In genomic region chr12:25743679-25744078, GRCh38 we compare ENCODE assay signal across 20 cellular contexts.
DNase-seq lines count a peak whose midpoint lies in the region; FAIRE-seq and TF ChIP-seq lines count a peak whose summit lies in the region.
"Had no signal": no experiment of that assay in that cellular context is flagged by ENCODE, and none has a peak within 500 bp of the region (broad histone marks: within the 10 kb centered on the region; RNA-seq: fewer than 3 reads in every experiment).

No MANE protein-coding gene starts in this region.

- H3K36me3 ChIP-seq in A673 (ENCODE audit: insufficient read depth, low read length, poor library complexity, severe bottlenecking) (no peaks in the 10 kb centered on the region), adrenal gland (replicated peaks in 1 of 2) (no peaks in the 10 kb centered on the region)
- H3K36me3 ChIP-seq: BLaER1 treated with 17β-estradiol and CSF1 and Interleukin-3, amounts not matched to agents 10 nM and 100 nM; SJCRH30 had no signal

- H3K9me3 ChIP-seq in A673 (ENCODE audit: low read depth, low read length, poor library complexity, severe bottlenecking), result no peaks in the 10 kb centered on the region
- no peaks in the 10 kb centered on the region for H3K9me3 ChIP-seq in adrenal gland (replicated peaks in 1 of 3)
- H3K9me3 ChIP-seq: A549, SJCRH30 had no signal

- no TSS peak for BruUV-seq in A673 (replicated peaks; lab: Mats Ljungman, UMichigan)

- intact Hi-C loops in A673 (cut with micrococcal nuclease; ENCODE audit: unreplicated experiment), result no loop called here
- intact Hi-C loops in adrenal gland (cut with DNase I), result no loop called here

- peaks cover 4% of the 10 kb centered on the region for H3K36me3 Mint-ChIP-seq in glutamatergic neuron (ENCODE audit: unreplicated experiment)
- H3K36me3 Mint-ChIP-seq: CD8-positive, alpha-beta T cell had no signal

- H3K27ac Mint-ChIP-seq in glutamatergic neuron (ENCODE audit: unreplicated experiment), result peak overlapping the region; percentile 49
- H3K27ac Mint-ChIP-seq: CD8-positive, alpha-beta T cell had no signal

- CTCF ChIA-PET in A673 (lab: Charles Lee), result no interaction called here

- POLR2A ChIA-PET in A673 (lab: Charles Lee; ENCODE audit: low non-redundant PET), result interaction anchor here (0.6 kb wide), 1 partner anchor 359 kb away, joined by 8 read pairs; no protein-coding TSS in a partner anchor

- H3K27me3 ChIP-seq in A673 (replicated peaks; ENCODE audit: insufficient read depth, low read depth, low read length, poor library complexity) (no peaks in the 10 kb centered on the region), adrenal gland (no peaks in the 10 kb centered on the region)
- H3K27me3 ChIP-seq: BLaER1 treated with 17β-estradiol and CSF1 and Interleukin-3, amounts not matched to agents 10 nM and 100 nM; SJCRH30 had no signal

- no peaks in the 10 kb centered on the region for H3K9me3 Mint-ChIP-seq in glutamatergic neuron (ENCODE audit: unreplicated experiment)
- H3K9me3 Mint-ChIP-seq: CD8-positive, alpha-beta T cell had no signal

- TF ChIP-seq CTCF in A673 (conservative IDR thresholded peaks at IDR 0.05; ENCODE audit: low read depth, low read length) (no peak), glutamatergic neuron (IDR thresholded peaks at IDR 0.05; ENCODE audit: partially characterized antibody, unreplicated experiment) (no peak), adrenal gland (IDR thresholded peaks at IDR 0.05) (no peak)

- DNase-seq in A673 (ENCODE audit: low spot score), result peak; percentile 27
- no peak for DNase-seq in HTR-8/SVneo (ENCODE audit: insufficient read length, low spot score)
- peak; percentile 68 for DNase-seq in OCI-M1 (lab: John Stamatoyannopoulos, UW)
- DNase-seq in glutamatergic neuron, result no peak
- DNase-seq in OCI-M2 (lab: John Stamatoyannopoulos, UW; ENCODE audit: unreplicated experiment), result no peak
- DNase-seq in epidermal melanocyte (ENCODE audit: insufficient read length, low spot score), result no peak
- DNase-seq in adrenal gland, result no peak
- DNase-seq: Calu3; CD8-positive, alpha-beta T cell; KG1; NCI-H1436 treated with DMSO at 0.1 percent for 48 hours; NCI-H2029 treated with DMSO at 0.1 percent for 48 hours; NCI-H510A; NCI-H774; SJCRH30 had no signal

- peak; percentile 74 for FAIRE-seq in HTR-8/SVneo (lab: Jason Lieb, UNC)
- FAIRE-seq: A549, GM12891, H1, HepG2 had no signal

- H3K4me1 Mint-ChIP-seq in glutamatergic neuron (ENCODE audit: low read depth, unreplicated experiment), result peaks cover 31% of the 10 kb centered on the region

- H3K27ac ChIP-seq in A673 (ENCODE audit: low read depth, low read length, poor library complexity, severe bottlenecking), result no peak overlapping the region
- no peak overlapping the region for H3K27ac ChIP-seq in adrenal gland
- H3K27ac ChIP-seq: A549; BLaER1 treated with 17β-estradiol and CSF1 and Interleukin-3, amounts not matched to agents 10 nM and 100 nM; SJCRH30 had no signal

- H3K4me3 Mint-ChIP-seq in glutamatergic neuron (ENCODE audit: unreplicated experiment), result no peak overlapping the region
- H3K4me3 Mint-ChIP-seq: CD8-positive, alpha-beta T cell had no signal

- no peak overlapping the region for H3K4me3 ChIP-seq in A673 (ENCODE audit: low read depth, low read length, poor library complexity, severe bottlenecking)
- H3K4me3 ChIP-seq in adrenal gland, result no peak overlapping the region
- H3K4me3 ChIP-seq: A549; BLaER1 treated with 17β-estradiol and CSF1 and Interleukin-3, amounts not matched to agents 10 nM and 100 nM; SJCRH30 had no signal

- no peak for TF ChIP-seq POLR2A in adrenal gland (IDR thresholded peaks at IDR 0.05)

- 66 to 74% (median 69%) methylated on average over 3 of the region's 3 CpGs for WGBS in adrenal gland, 4 donors

- H3K27me3 Mint-ChIP-seq in glutamatergic neuron (ENCODE audit: unreplicated experiment), result peaks cover 2% of the 10 kb centered on the region

- H3K4me1 ChIP-seq in A673 (ENCODE audit: insufficient read depth, low read length, poor library complexity, severe bottlenecking) (peaks cover 10% of the 10 kb centered on the region), adrenal gland (replicated peaks in 1 of 2) (no peaks in the 10 kb centered on the region)
- H3K4me1 ChIP-seq: A549; BLaER1 treated with 17β-estradiol and CSF1 and Interleukin-3, amounts not matched to agents 10 nM and 100 nM; SJCRH30 had no signal

Comparison
In these comparisons a context has a peak if more than half of its experiments do, and no peak if none do; other contexts are left out.
1. DNase-seq: peak in A673 (single experiment) and OCI-M1 (single experiment); none in HTR-8/SVneo (single experiment), glutamatergic neuron (single experiment), OCI-M2 (single experiment), epidermal melanocyte (single experiment) and adrenal gland (0 of 7).